In genomic region chr11:111272420-111272819, GRCh38 we compare ENCODE assay signal across 28 cellular contexts. TPM values are rescaled to one million over a fixed set of nuclear protein-coding genes. Genes with fewer than 3 reads are reported as not detected.
"Had no signal": no experiment of that assay in that cellular context is flagged by ENCODE, and none has a peak within 500 bp of the region (broad histone marks: within the 10 kb centered on the region; RNA-seq: fewer than 3 reads in every experiment).

No MANE protein-coding gene starts in this region.

- H3K36me3 Mint-ChIP-seq: immature natural killer cell; naive thymus-derived CD8-positive, alpha-beta T cell; stimulated activated naive B cell treated with anti-CD40 and anti-IgM and Interleukin-4, amounts not matched to agents 10 μg/mL and 1 μg/mL and 100 μg/mL, for 72 hours had no signal

- H3K27me3 ChIP-seq: esophagus squamous epithelium, testis, tibial nerve, vagina had no signal

- DNase-seq: dermis blood vessel endothelial cell; esophagus squamous epithelium; foreskin fibroblast; immature natural killer cell; left colon; mammary epithelial cell; mucosa of descending colon; naive thymus-derived CD8-positive, alpha-beta T cell; posterior cingulate gyrus; spleen; stimulated activated CD4-positive, alpha-beta T cell treated with anti-CD3 and anti-CD28 coated beads, Interleukin-15, amount 100 ng/mL, for 24 hours; stimulated activated CD4-positive, alpha-beta T cell treated with anti-CD3 and anti-CD28 coated beads, Interleukin-1b, Interleukin-23, amount 100 ng/mL, for 48 hours; stimulated activated CD4-positive, alpha-beta T cell treated with anti-CD3 and anti-CD28 coated beads, Interleukin-4, amount 100 ng/mL, for 24 hours; stimulated activated naive B cell treated with anti-CD40 and anti-IgM and Interleukin-4, amounts not matched to agents 10 μg/mL and 1 μg/mL and 100 μg/mL, for 72 hours; stimulated activated naive CD8-positive, alpha-beta T cell treated with anti-CD3 and anti-CD28 coated beads, Interleukin-15, amount 100 ng/mL, for 72 hours; testis; upper lobe of right lung had no signal

- H3K4me3 Mint-ChIP-seq: immature natural killer cell; naive thymus-derived CD8-positive, alpha-beta T cell; neural crest cell; stimulated activated naive B cell treated with anti-CD40 and anti-IgM and Interleukin-4, amounts not matched to agents 10 μg/mL and 1 μg/mL and 100 μg/mL, for 72 hours; stimulated activated naive CD8-positive, alpha-beta T cell treated with anti-CD3 and anti-CD28 coated beads, Interleukin-15, amount 100 ng/mL, for 72 hours had no signal

- H3K27ac ChIP-seq: esophagus squamous epithelium, gastroesophageal sphincter, spleen, testis, tibial nerve, upper lobe of right lung, vagina had no signal

- H3K9me3 Mint-ChIP-seq: immature natural killer cell; naive thymus-derived CD8-positive, alpha-beta T cell; neural crest cell; stimulated activated naive B cell treated with anti-CD40 and anti-IgM and Interleukin-4, amounts not matched to agents 10 μg/mL and 1 μg/mL and 100 μg/mL, for 72 hours; stimulated activated naive CD8-positive, alpha-beta T cell treated with anti-CD3 and anti-CD28 coated beads, Interleukin-15, amount 100 ng/mL, for 72 hours had no signal

- ATAC-seq: gastroesophageal sphincter; left colon; mucosa of descending colon; naive thymus-derived CD8-positive, alpha-beta T cell; sciatic nerve; stimulated activated naive B cell treated with anti-CD40 and anti-IgM and Interleukin-4, amounts not matched to agents 10 μg/mL and 1 μg/mL and 100 μg/mL, for 72 hours; stimulated activated naive CD8-positive, alpha-beta T cell treated with anti-CD3 and anti-CD28 coated beads, Interleukin-15, amount 100 ng/mL, for 72 hours; upper lobe of right lung had no signal

- H3K4me1 ChIP-seq: esophagus squamous epithelium, spleen, upper lobe of right lung, vagina had no signal

- H3K27ac Mint-ChIP-seq: immature natural killer cell; naive thymus-derived CD8-positive, alpha-beta T cell; stimulated activated naive B cell treated with anti-CD40 and anti-IgM and Interleukin-4, amounts not matched to agents 10 μg/mL and 1 μg/mL and 100 μg/mL, for 72 hours had no signal

- H3K9me3 ChIP-seq: esophagus squamous epithelium, gastroesophageal sphincter, mucosa of descending colon, spleen, testis, tibial nerve, upper lobe of right lung, vagina had no signal

- H3K4me3 ChIP-seq: esophagus squamous epithelium, gastroesophageal sphincter, mucosa of descending colon, spleen, testis, tibial nerve, upper lobe of right lung, vagina had no signal

- H3K36me3 ChIP-seq: esophagus squamous epithelium, gastroesophageal sphincter, spleen, tibial nerve, upper lobe of right lung, vagina had no signal

RNA-seq across cellular contexts. Expression of gene POU2AF3, which starts 25.9 kb away (rescaled TPM):
- total RNA-seq: dermis blood vessel endothelial cell; naive thymus-derived CD8-positive, alpha-beta T cell; osteocyte; pulmonary artery endothelial cell had no signal

RNA-seq across cellular contexts. Expression of gene POU2AF2, which starts 26.9 kb away (rescaled TPM):
- total RNA-seq: dermis blood vessel endothelial cell; epithelial cell of proximal tubule; esophagus squamous epithelium; kidney epithelial cell; liver; mammary epithelial cell; naive thymus-derived CD8-positive, alpha-beta T cell; neural crest cell; osteocyte; pulmonary artery endothelial cell; skeletal muscle tissue; spleen; upper lobe of right lung; vagina had no signal
